Comparison of ENCODE assay signal across 9 cellular contexts in genomic region chr18:8703781-8704301, GRCh38. TPM values are rescaled to one million over a fixed set of nuclear protein-coding genes. Genes with fewer than 3 reads are reported as not detected.
DNase-seq lines count a peak whose midpoint lies in the region; ATAC-seq, FAIRE-seq and TF ChIP-seq lines count a peak whose summit lies in the region.
"Had no signal": no experiment of that assay in that cellular context is flagged by ENCODE, and none has a peak within 500 bp of the region (broad histone marks: within the 10 kb centered on the region; RNA-seq: fewer than 3 reads in every experiment).

No MANE protein-coding gene starts in this region.

- H3K9me3 Mint-ChIP-seq in CD8-positive, alpha-beta T cell: no peaks in the 10 kb centered on the region

- H2AFZ ChIP-seq in OCI-LY1 (ENCODE audit: low read length) (no peak overlapping the region), H1 (ENCODE audit: low read length) (no peak overlapping the region; the same call in 1 of the 2 replicates), osteoblast (ENCODE audit: low read length) (peak overlapping the region; percentile 94)

- H4K20me1 ChIP-seq in OCI-LY1 (ENCODE audit: insufficient read depth, low read length): no peaks in the 10 kb centered on the region
- H4K20me1 ChIP-seq in H1 (replicated peaks in 1 of 2; ENCODE audit: control insufficient read depth in 1 of 2, insufficient read depth in 2 of 2, low read length in 2 of 2): no peaks in the 10 kb centered on the region
- peaks cover 23% of the 10 kb centered on the region for H4K20me1 ChIP-seq in osteoblast (ENCODE audit: insufficient read depth, low read length)

- no peak overlapping the region for H3K27ac Mint-ChIP-seq in CD8-positive, alpha-beta T cell

- H3K23ac ChIP-seq in H1 (ENCODE audit: insufficient read length): no peak overlapping the region

- POLR2A ChIA-PET in CD8-positive, alpha-beta T cell (lab: Charles Lee): interaction anchor here (0.6 kb wide), 1 partner anchor 23 kb away, joined by 4 read pairs; no protein-coding TSS in a partner anchor
- POLR2A ChIA-PET in H1 (lab: Charles Lee; ENCODE audit: partially characterized antibody): interaction anchor here (0.8 kb wide), 1 partner anchor 80 kb away, joined by 3 read pairs; no protein-coding TSS in a partner anchor

- H3K4me1 Mint-ChIP-seq in CD8-positive, alpha-beta T cell (ENCODE audit: low read depth): peaks cover 17% of the 10 kb centered on the region

- TF ChIP-seq EP300 in H1 (IDR thresholded peaks at IDR 0.05; ENCODE audit: borderline replicate concordance in 1 of 2, low read depth in 2 of 2, low read length in 2 of 2): no peak

- peak overlapping the region; percentile 80; the same call in 1 of the 2 replicates for H2BK12ac ChIP-seq in H1 (ENCODE audit: low read depth, low read length)

- peaks cover 15% of the 10 kb centered on the region for H3K4me1 ChIP-seq in CD8-positive, alpha-beta T cell (ENCODE audit: insufficient read depth, low read length)
- H3K4me1 ChIP-seq in OCI-LY1 (ENCODE audit: insufficient read depth, low read length, severe bottlenecking) (peaks cover 27% of the 10 kb centered on the region), H1 (replicated peaks in 1 of 4; ENCODE audit: control insufficient read depth in 3 of 4, insufficient read depth in 4 of 4, low read length in 3 of 4) (peaks cover 13 to 22% (median 15%) of the 10 kb centered on the region in 4 experiments), osteoblast (ENCODE audit: insufficient read depth, low read length) (peaks cover 24% of the 10 kb centered on the region)

- H3K23me2 ChIP-seq in H1 (ENCODE audit: low read depth, low read length): peaks cover 9% of the 10 kb centered on the region

- TF ChIP-seq CTCF in CD8-positive, alpha-beta T cell (IDR thresholded peaks at IDR 0.05): no peak
- TF ChIP-seq CTCF in OCI-LY1 (IDR thresholded peaks at IDR 0.05; ENCODE audit: low read length) (no peak), H1 (IDR thresholded peaks at IDR 0.05; ENCODE audit: control extremely low read depth in 1 of 3, insufficient read depth in 1 of 3, low read depth in 1 of 3, low read length in 3 of 3) (no peak), osteoblast (IDR thresholded peaks at IDR 0.05; ENCODE audit: extremely low read depth, low read depth, low read length) (no peak)

- H3K4me3 ChIP-seq in CD8-positive, alpha-beta T cell (ENCODE audit: low read depth, low read length): no peak overlapping the region
- H3K4me3 ChIP-seq in OCI-LY1 (ENCODE audit: low read depth, low read length, poor library complexity, severe bottlenecking) (peak overlapping the region; percentile 65), H1 (ENCODE audit: extremely low read depth in 1 of 4, insufficient read depth in 2 of 4, low read depth in 3 of 4, low read length in 4 of 4) (peak overlapping the region in 1 of 4 experiments; percentile 72; a peak in 4 of 8 replicates), osteoblast (ENCODE audit: insufficient read depth, low read length) (peak overlapping the region; percentile 78)

- H3K27ac ChIP-seq in CD8-positive, alpha-beta T cell (ENCODE audit: low read depth, low read length): no peak overlapping the region
- H3K27ac ChIP-seq in OCI-LY1 (ENCODE audit: low read depth, low read length, poor library complexity, severe bottlenecking): no peak overlapping the region
- H3K27ac ChIP-seq in H1 (ENCODE audit: low read depth, low read length): no peak overlapping the region
- H3K27ac ChIP-seq in osteoblast (ENCODE audit: low read depth, low read length): peak overlapping the region; percentile 68

- H3K79me1 ChIP-seq in H1 (ENCODE audit: low read depth, low read length): peaks cover 2% of the 10 kb centered on the region; the same call in 1 of the 2 replicates

- peaks cover 12% of the 10 kb centered on the region for H3K79me2 ChIP-seq in OCI-LY1 (ENCODE audit: insufficient read depth, low read length)
- peaks cover 0 to 15% of the 10 kb centered on the region in 2 experiments; a peak in 2 of 4 replicates for H3K79me2 ChIP-seq in H1 (ENCODE audit: control insufficient read depth in 1 of 2, insufficient read depth in 2 of 2, low read length in 2 of 2)
- peaks cover 29% of the 10 kb centered on the region for H3K79me2 ChIP-seq in osteoblast (ENCODE audit: insufficient read depth, low read length)

- no peak for TF ChIP-seq POLR2A in H1 (IDR thresholded peaks at IDR 0.05; ENCODE audit: control extremely low read depth in 1 of 2, low read depth in 2 of 2, low read length in 2 of 2)
- no peak for TF ChIP-seq POLR2A in GM18505 (IDR thresholded peaks at IDR 0.05; ENCODE audit: borderline replicate concordance, extremely low read depth, insufficient read depth, insufficient read length)

- H3K27me3 ChIP-seq in CD8-positive, alpha-beta T cell (ENCODE audit: insufficient read depth, low read length): peaks cover 24% of the 10 kb centered on the region
- H3K27me3 ChIP-seq in OCI-LY1 (ENCODE audit: insufficient read depth, low read length) (0 out of 2 replicates have a peak, but pooled peaks cover 7% of the 10 kb centered on the region), H1 (replicated peaks in 1 of 4; ENCODE audit: control insufficient read depth in 3 of 4, extremely low read depth in 1 of 4, insufficient read depth in 3 of 4, low read length in 3 of 4) (peaks cover 0 to 7% (median 5%) of the 10 kb centered on the region in 4 experiments; a peak in 5 of 7 replicates), osteoblast (ENCODE audit: insufficient read depth, low read length) (no peaks in the 10 kb centered on the region)

- DNase-seq in CD8-positive, alpha-beta T cell: no peak
- DNase-seq in H1 (ENCODE audit: low read depth in 1 of 2, low spot score in 2 of 2) (no peak), osteoblast (ENCODE audit: insufficient read length, low spot score, missing footprints) (no peak), NCI-H2171 treated with DMSO at 0.1 percent for 48 hours (lab: John Stamatoyannopoulos, UW) (no peak), NAMALWA (ENCODE audit: low spot score) (no peak)

- intact Hi-C loops in CD8-positive, alpha-beta T cell (cut with DNase I, micrococcal nuclease): loop anchor here (2.0 to 10.0 kb wide), 8 partner anchors 41 to 1211 kb away; partner anchors contain the start of genes VAPA (in 2 of the 2) and RAB12 (in 1 of the 2)

- H3F3A ChIP-seq in OCI-LY1 (ENCODE audit: insufficient read depth, low read length): no peaks in the 10 kb centered on the region

- FAIRE-seq in H1 (lab: Jason Lieb, UNC): no peak
- FAIRE-seq: GM12892 had no signal

- peak overlapping the region; percentile 61; the same call in 1 of the 2 replicates for H2BK20ac ChIP-seq in H1 (ENCODE audit: low read length)

- H2BK15ac ChIP-seq in H1 (ENCODE audit: low read length): 0 out of 2 replicates have a peak overlapping the region, but pooled peaks have one; percentile 31

- H3K18ac ChIP-seq in H1 (ENCODE audit: extremely low read depth, low read length): no peak overlapping the region; the same call in 1 of the 2 replicates

- H3K27me3 Mint-ChIP-seq in CD8-positive, alpha-beta T cell (ENCODE audit: low read depth): peaks cover 60% of the 10 kb centered on the region

- peak overlapping the region; percentile 8; the same call in 1 of the 2 replicates for H2BK5ac ChIP-seq in H1 (ENCODE audit: low read depth, low read length)

- no peak for TF ChIP-seq RAD21 in H1 (IDR thresholded peaks at IDR 0.05 in 1 of 2, conservative IDR thresholded peaks at IDR 0.05 in 1 of 2; ENCODE audit: low read depth in 2 of 2, low read length in 2 of 2)

- H3K4me2 ChIP-seq in OCI-LY1 (ENCODE audit: low read length): peak overlapping the region; percentile 80
- H3K4me2 ChIP-seq in H1 (ENCODE audit: insufficient read depth in 1 of 2, low read depth in 2 of 2, low read length in 2 of 2): peak overlapping the region; percentile 81 to 94; a peak in 3 of 4 replicates
- peak overlapping the region; percentile 91 for H3K4me2 ChIP-seq in osteoblast (ENCODE audit: insufficient read depth, low read length)

- ATAC-seq in CD8-positive, alpha-beta T cell: no peak
- ATAC-seq in GM21526 (IDR thresholded peaks at IDR 0.05; ENCODE audit: low FRiP score, unreplicated experiment) (no peak), GM18505 (IDR thresholded peaks at IDR 0.05; ENCODE audit: unreplicated experiment) (no peak)

- H3K9ac ChIP-seq in OCI-LY1 (ENCODE audit: low read length): no peak overlapping the region
- peak overlapping the region in 1 of 4 experiments; percentile 29; a peak in 1 of 7 replicates for H3K9ac ChIP-seq in H1 (replicated peaks in 1 of 4; ENCODE audit: extremely low read depth in 1 of 4, low read depth in 3 of 4, low read length in 3 of 4)

- peaks cover 4% of the 10 kb centered on the region for H3K36me3 Mint-ChIP-seq in CD8-positive, alpha-beta T cell

- no peaks in the 10 kb centered on the region for H3K9me3 ChIP-seq in CD8-positive, alpha-beta T cell (ENCODE audit: low read length)
- H3K9me3 ChIP-seq in OCI-LY1 (ENCODE audit: low read length) (no peaks in the 10 kb centered on the region), H1 (ENCODE audit: insufficient read depth in 2 of 2, low read depth in 1 of 2, low read length in 1 of 2) (no peaks in the 10 kb centered on the region), osteoblast (ENCODE audit: low read depth, low read length) (no peaks in the 10 kb centered on the region)

- H4K8ac ChIP-seq in H1 (ENCODE audit: extremely low read depth, insufficient read depth, low read length): peak overlapping the region; percentile 28

- peak overlapping the region; percentile 5 for H4K91ac ChIP-seq in H1 (replicated peaks; ENCODE audit: insufficient read length, low read length)

- H2AK5ac ChIP-seq in H1 (ENCODE audit: low read depth, low read length): no peak overlapping the region

- H3K56ac ChIP-seq in H1 (replicated peaks; ENCODE audit: insufficient read length, low read depth, low read length): no peak overlapping the region

- CTCF ChIA-PET in CD8-positive, alpha-beta T cell (lab: Charles Lee): interaction anchor here (0.9 kb wide), 1 partner anchor 80 kb away, joined by 3 read pairs; no protein-coding TSS in a partner anchor
- CTCF ChIA-PET in H1 (lab: Charles Lee; ENCODE audit: partially characterized antibody): interaction anchor here (1.2 to 1.8 kb wide), 6 partner anchors 31 to 284 kb away, joined by 4 to 7 read pairs (median 4); no protein-coding TSS in a partner anchor

- peak overlapping the region; percentile 28 for H2BK120ac ChIP-seq in H1 (replicated peaks; ENCODE audit: low read depth, low read length)

- H3K4ac ChIP-seq in H1 (replicated peaks; ENCODE audit: insufficient read length, low read depth, low read length): peak overlapping the region; percentile 94

- H3K9me2 ChIP-seq in OCI-LY1 (ENCODE audit: low read depth, low read length): no peaks in the 10 kb centered on the region

- H4K5ac ChIP-seq in H1 (ENCODE audit: insufficient read length, low read depth, low read length): peak overlapping the region; percentile 13

- peak overlapping the region; percentile 89 for H3K4me3 Mint-ChIP-seq in CD8-positive, alpha-beta T cell

- H3K14ac ChIP-seq in H1 (ENCODE audit: insufficient read length): peak overlapping the region; percentile 22

- H3K36me3 ChIP-seq in CD8-positive, alpha-beta T cell (ENCODE audit: insufficient read depth, low read length): no peaks in the 10 kb centered on the region
- H3K36me3 ChIP-seq in OCI-LY1 (ENCODE audit: insufficient read depth, low read length): no peaks in the 10 kb centered on the region
- no peaks in the 10 kb centered on the region for H3K36me3 ChIP-seq in H1 (ENCODE audit: control insufficient read depth in 2 of 4, insufficient read depth in 4 of 4, low read length in 3 of 4)
- H3K36me3 ChIP-seq in osteoblast (ENCODE audit: insufficient read depth, low read length): peaks cover 5% of the 10 kb centered on the region

- 73% methylated on average over 16 of the region's 16 CpGs; no CpG with 5 or more reads in 1 of the 2 experiments for WGBS in H1 (ENCODE audit: extremely low coverage in 1 of 2, insufficient coverage in 1 of 2, insufficient read length in 1 of 2, insufficient replicate concordance in 2 of 2, low coverage in 1 of 2, low lambda C conversion rate in 2 of 2, missing lambda C conversion rate in 1 of 2), 2 experiments

RNA-seq across cellular contexts. Expression of gene MTCL1, which starts 1.5 kb away (rescaled TPM):
- total RNA-seq in CD8-positive, alpha-beta T cell: under 1 TPM; 0.19 to 0.75 TPM
- 60.8 and 62.0 TPM in 2 replicates for total RNA-seq in H1 (2021; fragmentation: NEBNext Ultra II Directional; extraction: Animal tissue kit (Norgen Biotek cat#: 25700))
- polyA plus RNA-seq in H1 (2011; rRNA removed): 16.6 and 19.8 TPM in 2 replicates
- polyA plus RNA-seq in H1 (2011; cell fraction: cytosol; rRNA removed): 18.3 TPM
- 55.0 TPM for polyA plus RNA-seq in H1 (2011; cell fraction: nucleus; rRNA removed)
- polyA plus RNA-seq in H1 (2012, experiment 1 of 2): 28.3 to 36.5 TPM (median 32.7 TPM) in 4 replicates
- 8.4 TPM for polyA plus RNA-seq in H1 (2012, experiment 2 of 2)
- 18.5 TPM for polyA plus RNA-seq in H1 (2013, experiment 1 of 2)
- polyA plus RNA-seq in H1 (2013, experiment 2 of 2): 19.1 TPM
- polyA minus RNA-seq in H1 (2011; rRNA and poly(A)+ RNA removed): 31.5 and 34.8 TPM in 2 replicates
- 29.1 TPM for polyA minus RNA-seq in H1 (2011; cell fraction: cytosol; rRNA and poly(A)+ RNA removed)
- polyA minus RNA-seq in H1 (2011; cell fraction: nucleus; rRNA and poly(A)+ RNA removed): 75.2 TPM
- total RNA-seq in osteoblast: 38.0 and 44.5 TPM in 2 replicates

Comparison
In these comparisons a context has a peak if more than half of its experiments do, and no peak if none do; other contexts are left out.
1. RNA of gene MTCL1, which starts 1.5 kb away (total RNA-seq): 60.8 to 62.0 TPM in H1 and 38.0 to 44.5 TPM in osteoblast; 0.19 to 0.75 TPM in CD8-positive, alpha-beta T cell; every median in the first group is over 10 times any median in the second.
2. Peak in every context shown above with its lines, with median percentiles within 50 percentile points of each other: H3K4me2 ChIP-seq.